In the genomic region with DNA sequence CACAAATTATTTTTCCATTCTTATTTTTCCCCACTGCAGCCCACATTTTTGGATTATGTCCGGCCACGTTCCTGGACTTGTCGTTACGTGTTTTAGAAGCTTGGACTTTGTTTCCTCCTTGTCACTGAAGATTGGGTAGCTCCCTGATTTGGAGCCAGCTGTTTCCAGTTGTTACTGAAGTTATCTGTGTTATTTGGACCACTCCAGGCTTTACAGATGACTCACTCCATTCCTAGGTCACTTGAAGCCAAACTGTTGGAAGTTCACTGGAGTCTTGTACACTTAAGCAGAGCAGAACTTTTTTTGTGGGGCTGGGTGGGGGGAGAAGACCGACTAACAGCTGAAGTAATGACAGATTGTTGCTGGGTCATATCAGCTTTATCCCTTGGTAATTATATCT, we compare ENCODE assay signal across 11 cellular contexts. TPM values are rescaled to one million over a fixed set of nuclear protein-coding genes. Genes with fewer than 3 reads are reported as not detected.
DNase-seq lines count a peak whose midpoint lies in the region; ATAC-seq and TF ChIP-seq lines count a peak whose summit lies in the region.
"Had no signal": no experiment of that assay in that cellular context is flagged by ENCODE, and none has a peak within 500 bp of the region (broad histone marks: within the 10 kb centered on the region; RNA-seq: fewer than 3 reads in every experiment).

No MANE protein-coding gene starts in this region.

- H3K4me1 ChIP-seq in thoracic aorta (ENCODE audit: control insufficient read depth in 1 of 2, low read depth in 2 of 2) = peaks cover 0 to 10% of the 10 kb centered on the region in 2 donors

- peaks cover 5% of the 10 kb centered on the region for H3K4me1 Mint-ChIP-seq in CD14-positive monocyte
- H3K4me1 Mint-ChIP-seq: activated B cell treated with CpG ODN at 0.5 μM for 24 hours had no signal

- no peaks in the 10 kb centered on the region for H3K27me3 ChIP-seq in thoracic aorta (replicated peaks; ENCODE audit: insufficient read depth)
- H3K27me3 ChIP-seq: dorsolateral prefrontal cortex had no signal

- H3K4me3 Mint-ChIP-seq in CD14-positive monocyte = no peak overlapping the region
- H3K4me3 Mint-ChIP-seq: activated B cell treated with CpG ODN at 0.5 μM for 24 hours; activated T-helper 17 cell treated with anti-CD3 and anti-CD28 coated beads, Interleukin-2, amount 50 U/mL, for 72 hours; IgD-negative memory B cell had no signal

- H3K27ac Mint-ChIP-seq in CD14-positive monocyte = peak overlapping the region in 2 of 7 donors; percentile 28 to 66
- H3K27ac Mint-ChIP-seq: activated B cell treated with CpG ODN at 0.5 μM for 24 hours; activated T-helper 17 cell treated with anti-CD3 and anti-CD28 coated beads, Interleukin-2, amount 50 U/mL, for 72 hours; IgD-negative memory B cell had no signal

- peaks cover 0 to 1% (median 0%) of the 10 kb centered on the region in 3 donors for H3K27me3 Mint-ChIP-seq in CD14-positive monocyte (ENCODE audit: low read depth in 3 of 3)
- H3K27me3 Mint-ChIP-seq: activated B cell treated with CpG ODN at 0.5 μM for 24 hours; activated T-helper 17 cell treated with anti-CD3 and anti-CD28 coated beads, Interleukin-2, amount 50 U/mL, for 72 hours; IgD-negative memory B cell had no signal

- peak overlapping the region in 1 of 2 donors; percentile 7 for H3K27ac ChIP-seq in thoracic aorta
- H3K27ac ChIP-seq: dorsolateral prefrontal cortex had no signal

- intact Hi-C loops in CD14-positive monocyte (cut with micrococcal nuclease) = no loop called here

- H3K9me3 ChIP-seq in thoracic aorta = no peaks in the 10 kb centered on the region

- H3K36me3 Mint-ChIP-seq in CD14-positive monocyte = peaks cover 64 to 69% of the 10 kb centered on the region in 2 donors

- H3K36me3 ChIP-seq in thoracic aorta = no peaks in the 10 kb centered on the region

- no peak overlapping the region for H3K4me3 ChIP-seq in choroid plexus epithelial cell (ENCODE audit: low read depth, low read length)
- H3K4me3 ChIP-seq in thoracic aorta = no peak overlapping the region
- H3K4me3 ChIP-seq: dorsolateral prefrontal cortex had no signal

- ATAC-seq in thoracic aorta (ENCODE audit: insufficient number of reproducible peaks, low FRiP score, low read depth) (peak; percentile 91), GM21515 (IDR thresholded peaks at IDR 0.05; ENCODE audit: unreplicated experiment) (no peak)
- ATAC-seq: activated T-helper 17 cell treated with anti-CD3 and anti-CD28 coated beads, Interleukin-2, amount 50 U/mL, for 72 hours had no signal

- TF ChIP-seq CTCF in choroid plexus epithelial cell (conservative IDR thresholded peaks at IDR 0.05; ENCODE audit: low read depth, low read length) = no peak
- TF ChIP-seq CTCF in thoracic aorta (IDR thresholded peaks at IDR 0.05) = no peak
- TF ChIP-seq CTCF in CD14-positive monocyte (IDR thresholded peaks at IDR 0.05) = no peak

- peak; percentile 95 for DNase-seq in LHCN-M2 (ENCODE audit: low read depth)
- DNase-seq in choroid plexus epithelial cell (ENCODE audit: low read depth) = peak; percentile 61
- DNase-seq in kidney tubule cell (ENCODE audit: low spot score) = peak; percentile 24
- peak; percentile 15 for DNase-seq in thoracic aorta (ENCODE audit: low spot score)
- DNase-seq in GM19238 (ENCODE audit: insufficient read length, low spot score) = no peak
- no peak for DNase-seq in CD14-positive monocyte (ENCODE audit: low spot score)
- DNase-seq: activated B cell treated with CpG ODN at 0.5 μM for 24 hours, dorsolateral prefrontal cortex had no signal

- H3K9me3 Mint-ChIP-seq in CD14-positive monocyte = no peaks in the 10 kb centered on the region
- H3K9me3 Mint-ChIP-seq: activated B cell treated with CpG ODN at 0.5 μM for 24 hours; activated T-helper 17 cell treated with anti-CD3 and anti-CD28 coated beads, Interleukin-2, amount 50 U/mL, for 72 hours; IgD-negative memory B cell had no signal

RNA-seq across cellular contexts. Expression of gene AXDND1, which starts 12.2 kb away (rescaled TPM):
- total RNA-seq in LHCN-M2 (2014; rRNA removed) (1.4 TPM in 1 of 2 replicates, not detected in the other), thoracic aorta (not detected)
- polyA plus RNA-seq in LHCN-M2 (2012) = 0.19 TPM
- polyA plus RNA-seq in CD14-positive monocyte = not detected
- total RNA-seq: activated T-helper 17 cell treated with anti-CD3 and anti-CD28 coated beads, Interleukin-2, amount 50 U/mL, for 72 hours had no signal
- polyA plus RNA-seq: IgD-negative memory B cell had no signal

RNA-seq across cellular contexts. Expression of gene SOAT1, which starts 59.9 kb away (rescaled TPM):
- total RNA-seq in LHCN-M2 (2014; rRNA removed) (39.8 and 42.8 TPM in 2 replicates), thoracic aorta (10 to 100 TPM; 14.5 to 29.5 TPM)
- 26.3 TPM for polyA plus RNA-seq in LHCN-M2 (2012)
- polyA plus RNA-seq in CD14-positive monocyte = 100 to 1,000 TPM; 105 to 158 TPM

Comparison
In these comparisons a context has a peak if more than half of its experiments do, and no peak if none do; other contexts are left out.
1. DNase-seq: peak in LHCN-M2 (single experiment), choroid plexus epithelial cell (single experiment), kidney tubule cell (single experiment) and thoracic aorta (single experiment); none in GM19238 (single experiment) and CD14-positive monocyte (single experiment).